ENCODE assay signal across 3 cellular contexts in genomic region chr19:34932494-34932893, GRCh38.
A peak's percentile ranks its signal among the peaks of the same experiment; 100 is the strongest.
TF ChIP-seq lines count a peak whose summit lies in the region.

No MANE protein-coding gene starts in this region.

TF ChIP-seq in HepG2, 621 proteins besides CTCF, POLR2A, EP300 and RAD21:
- peak; percentile 55; the same call in 1 of the 2 replicates for TF ChIP-seq CEBPB (IDR thresholded peaks at IDR 0.05; ENCODE audit: borderline replicate concordance, low read depth, low read length)
- no peak for TF ChIP-seq SAFB2 (CRISPR knock-in tag; IDR thresholded peaks at IDR 0.05; ENCODE audit: borderline replicate concordance, low read depth)

TF ChIP-seq in IMR-90, 13 proteins besides CTCF, POLR2A, EP300 and RAD21:
- TF ChIP-seq NFE2L2 (IDR thresholded peaks at IDR 0.05; ENCODE audit: low read depth, low read length) (no peak), CEBPB (IDR thresholded peaks at IDR 0.05; ENCODE audit: low read depth, low read length) (peak; percentile 59), FOS (IDR thresholded peaks at IDR 0.05; ENCODE audit: low read depth, low read length) (no peak)

TF ChIP-seq in K562, 482 proteins besides CTCF, POLR2A, EP300 and RAD21:
- TF ChIP-seq CEBPB (tag; IDR thresholded peaks at IDR 0.05), result 0 out of 2 replicates have a peak, but pooled peaks have one; percentile 11
- no peak for TF ChIP-seq IFI16 (CRISPR knock-in tag; IDR thresholded peaks at IDR 0.05)
TF ChIP-seq in K562: peak in this region for 1.
